ENCODE assay signal across 5 cellular contexts in genomic region chr1:16702280-16702679, GRCh38. TPM values are rescaled to one million over a fixed set of nuclear protein-coding genes. Genes with fewer than 3 reads are reported as not detected.
"Had no signal": no experiment of that assay in that cellular context is flagged by ENCODE, and none has a peak within 500 bp of the region (broad histone marks: within the 10 kb centered on the region; RNA-seq: fewer than 3 reads in every experiment).

No MANE protein-coding gene starts in this region.

RNA-seq across cellular contexts. Expression of gene RNU1-3, which starts 35.5 kb away (rescaled TPM):
- total RNA-seq: right atrium auricular region had no signal
- polyA plus RNA-seq: pancreas, sigmoid colon, small intestine, stomach had no signal

RNA-seq across cellular contexts. Expression of gene RNU1-4, which starts 38.0 kb away (rescaled TPM):
- total RNA-seq: right atrium auricular region had no signal
- polyA plus RNA-seq: pancreas, sigmoid colon, small intestine, stomach had no signal
